In genomic region chr13:44452418-44452817, GRCh38 we compare ENCODE assay signal across 27 cellular contexts.
"Had no signal": no experiment of that assay in that cellular context is flagged by ENCODE, and none has a peak within 500 bp of the region (broad histone marks: within the 10 kb centered on the region; RNA-seq: fewer than 3 reads in every experiment).

No MANE protein-coding gene starts in this region.

- ATAC-seq: foreskin keratinocyte; left cardiac atrium; left lung; mucosa of descending colon; right lobe of liver; stimulated activated memory B cell treated with anti-CD40 and anti-IgM and Interleukin-4, amounts not matched to agents 10 μg/mL and 1 μg/mL and 100 μg/mL, for 72 hours; stimulated activated naive CD8-positive, alpha-beta T cell treated with anti-CD3 and anti-CD28 coated beads, Interleukin-15, Interleukin-2, amounts not matched to agents 100 U/mL and 50 U/mL, for 24 hours had no signal

- H3K9me3 ChIP-seq: esophagus muscularis mucosa, mucosa of descending colon, ovary, right lobe of liver, testis, tibial artery, upper lobe of left lung, uterus had no signal

- H3K4me1 ChIP-seq: foreskin keratinocyte, left lung, testis, upper lobe of left lung, uterus had no signal

- H3K4me3 Mint-ChIP-seq: endodermal cell; mesothelial cell of epicardium; naive B cell; nephron progenitor cell; stimulated activated memory B cell treated with anti-CD40 and anti-IgM and Interleukin-4, amounts not matched to agents 10 μg/mL and 1 μg/mL and 100 μg/mL, for 72 hours had no signal

- H3K27ac Mint-ChIP-seq: endodermal cell; mesothelial cell of epicardium; naive B cell; stimulated activated memory B cell treated with anti-CD40 and anti-IgM and Interleukin-4, amounts not matched to agents 10 μg/mL and 1 μg/mL and 100 μg/mL, for 72 hours had no signal

- H3K4me3 ChIP-seq: esophagus muscularis mucosa, left lung, mucosa of descending colon, ovary, right lobe of liver, smooth muscle cell, testis, tibial artery, upper lobe of left lung, uterus had no signal

- H3K9me3 Mint-ChIP-seq: stimulated activated memory B cell treated with anti-CD40 and anti-IgM and Interleukin-4, amounts not matched to agents 10 μg/mL and 1 μg/mL and 100 μg/mL, for 72 hours had no signal

- H3K4me2 ChIP-seq: smooth muscle cell had no signal

- H3K36me3 Mint-ChIP-seq: naive B cell had no signal

- H3K36me3 ChIP-seq: esophagus muscularis mucosa, left lung, ovary, right lobe of liver, tibial artery, upper lobe of left lung had no signal

- H3K27me3 Mint-ChIP-seq: naive B cell; stimulated activated memory B cell treated with anti-CD40 and anti-IgM and Interleukin-4, amounts not matched to agents 10 μg/mL and 1 μg/mL and 100 μg/mL, for 72 hours had no signal

- H3K4me1 Mint-ChIP-seq: endodermal cell; mesothelial cell of epicardium; stimulated activated memory B cell treated with anti-CD40 and anti-IgM and Interleukin-4, amounts not matched to agents 10 μg/mL and 1 μg/mL and 100 μg/mL, for 72 hours had no signal

- H3K27me3 ChIP-seq: esophagus muscularis mucosa, foreskin keratinocyte, left lung, ovary, right lobe of liver, testis, tibial artery, upper lobe of left lung, uterus had no signal

- H3K27ac ChIP-seq: epithelial cell of prostate, foreskin keratinocyte, left lung, ovary, right lobe of liver, testis, uterus had no signal

- DNase-seq: effector CD8-positive, alpha-beta T cell; endodermal cell; foreskin keratinocyte; left cardiac atrium; left lung; mesenchymal stem cell; mucosa of descending colon; naive B cell; nephron progenitor cell; occipital lobe; ovary; retina; right lobe of liver; stimulated activated CD4-positive, alpha-beta T cell treated with anti-CD3 and anti-CD28 coated beads, Interleukin-12 subunit alpha, Interleukin-12 subunit beta, amount 100 ng/mL, for 4 hours; stimulated activated CD4-positive, alpha-beta T cell treated with anti-CD3 and anti-CD28 coated beads, Interleukin-1b, Interleukin-23, amount 100 ng/mL, for 48 hours; stimulated activated CD4-positive, alpha-beta T cell treated with anti-CD3 and anti-CD28 coated beads, Interleukin-4, amount 100 ng/mL, for 4 hours; stimulated activated naive CD8-positive, alpha-beta T cell treated with anti-CD3 and anti-CD28 coated beads, Interleukin-15, Interleukin-2, amounts not matched to agents 100 U/mL and 50 U/mL, for 24 hours; substantia nigra; testis; tibial artery; uterus had no signal
